20 cellular contexts compared by ENCODE assay signal in genomic region chr20:54716169-54716747, GRCh38.
DNase-seq lines count a peak whose midpoint lies in the region; ATAC-seq, FAIRE-seq and TF ChIP-seq lines count a peak whose summit lies in the region.
"Had no signal": no experiment of that assay in that cellular context is flagged by ENCODE, and none has a peak within 500 bp of the region (broad histone marks: within the 10 kb centered on the region; RNA-seq: fewer than 3 reads in every experiment).

No MANE protein-coding gene starts in this region.

- DNase-seq in DMS 273 (lab: John Stamatoyannopoulos, UW; ENCODE audit: unreplicated experiment) (peak; percentile 71), DMS 273 treated with DMSO at 0.1 percent for 48 hours (lab: John Stamatoyannopoulos, UW) (peak; percentile 45), SK-N-DZ (ENCODE audit: low spot score) (peak; percentile 93), pancreas (peak in 2 of 6 donors; percentile 15 to 49), immature natural killer cell (no peak)
- no peak for DNase-seq in stimulated activated CD4-positive, alpha-beta T cell treated with anti-CD3 and anti-CD28 coated beads, Interleukin-4, amount 100 ng/mL, for 24 hours
- DNase-seq in natural killer cell treated with Interleukin-12 subunit alpha and Interleukin-12 subunit beta and Interleukin-15 and Interleukin-18, amount 100 ng/mL, for 72 hours (ENCODE audit: low spot score) = no peak
- DNase-seq: C1 segment of cervical spinal cord; Calu3; CD4-positive, alpha-beta memory T cell; COR-L47; DMS79; EL; GDM1; H9 had no signal

- H3K4me3 Mint-ChIP-seq in immature natural killer cell = no peak overlapping the region
- no peak overlapping the region for H3K4me3 Mint-ChIP-seq in natural killer cell treated with Interleukin-12 subunit alpha and Interleukin-12 subunit beta and Interleukin-15 and Interleukin-18, amount 100 ng/mL, for 72 hours
- H3K4me3 Mint-ChIP-seq: CD4-positive, alpha-beta memory T cell; GM23338; H9 had no signal

- no peak for FAIRE-seq in pancreas (lab: Jason Lieb, UNC)
- FAIRE-seq: GM12878, GM19239 had no signal

- H3K9me3 ChIP-seq in pancreas = no peaks in the 10 kb centered on the region

- H3K4me1 Mint-ChIP-seq in immature natural killer cell = no peaks in the 10 kb centered on the region
- no peaks in the 10 kb centered on the region for H3K4me1 Mint-ChIP-seq in natural killer cell treated with Interleukin-12 subunit alpha and Interleukin-12 subunit beta and Interleukin-15 and Interleukin-18, amount 100 ng/mL, for 72 hours (ENCODE audit: low read depth in 2 of 2)
- H3K4me1 Mint-ChIP-seq: CD4-positive, alpha-beta memory T cell; GM23338 had no signal

- peak; percentile 66 to 86 (median 73) for ATAC-seq in pancreas
- ATAC-seq in HG02759 (IDR thresholded peaks at IDR 0.05; ENCODE audit: unreplicated experiment) = no peak
- ATAC-seq in natural killer cell treated with Interleukin-12 subunit alpha and Interleukin-12 subunit beta and Interleukin-15 and Interleukin-18, amount 100 ng/mL, for 72 hours = no peak
- ATAC-seq: GM12878, GM23338, HCT116 had no signal

- no peak overlapping the region for H3K4me3 ChIP-seq in pancreas
- H3K4me3 ChIP-seq: GM12878, GM23338 had no signal

- H3K27me3 Mint-ChIP-seq in immature natural killer cell (ENCODE audit: low read depth in 3 of 3) = peaks cover 2 to 3% (median 3%) of the 10 kb centered on the region in 3 donors
- peaks cover 0 to 7% of the 10 kb centered on the region in 2 donors for H3K27me3 Mint-ChIP-seq in natural killer cell treated with Interleukin-12 subunit alpha and Interleukin-12 subunit beta and Interleukin-15 and Interleukin-18, amount 100 ng/mL, for 72 hours

- H3K4me1 ChIP-seq in pancreas = peaks cover 21 to 28% (median 28%) of the 10 kb centered on the region in 3 donors

- peaks cover 0 to 4% (median 1%) of the 10 kb centered on the region in 6 donors for H3K9me3 Mint-ChIP-seq in immature natural killer cell
- H3K9me3 Mint-ChIP-seq in natural killer cell treated with Interleukin-12 subunit alpha and Interleukin-12 subunit beta and Interleukin-15 and Interleukin-18, amount 100 ng/mL, for 72 hours = no peaks in the 10 kb centered on the region
- H3K9me3 Mint-ChIP-seq: CD4-positive, alpha-beta memory T cell; H9 had no signal

- 27 to 31% methylated on average over 5 of the region's 5 CpGs for WGBS in pancreas, 2 donors

- TF ChIP-seq CTCF in pancreas (IDR thresholded peaks at IDR 0.05) = no peak

- H3K36me3 Mint-ChIP-seq in immature natural killer cell = peaks cover 0 to 3% (median 0%) of the 10 kb centered on the region in 3 donors
- H3K36me3 Mint-ChIP-seq in natural killer cell treated with Interleukin-12 subunit alpha and Interleukin-12 subunit beta and Interleukin-15 and Interleukin-18, amount 100 ng/mL, for 72 hours = no peaks in the 10 kb centered on the region
- H3K36me3 Mint-ChIP-seq: CD4-positive, alpha-beta memory T cell had no signal

- H3K27me3 ChIP-seq in pancreas = no peaks in the 10 kb centered on the region

- no peak overlapping the region for H3K27ac Mint-ChIP-seq in immature natural killer cell
- H3K27ac Mint-ChIP-seq in natural killer cell treated with Interleukin-12 subunit alpha and Interleukin-12 subunit beta and Interleukin-15 and Interleukin-18, amount 100 ng/mL, for 72 hours = no peak overlapping the region
- H3K27ac Mint-ChIP-seq: CD4-positive, alpha-beta memory T cell; GM23338; H9 had no signal

- intact Hi-C loops in pancreas (cut with DNase I) = no loop called here

- H3K27ac ChIP-seq in pancreas = peak overlapping the region; percentile 28 to 73 (median 44)

- H3K36me3 ChIP-seq in pancreas = no peaks in the 10 kb centered on the region

Comparison
In these comparisons a context has a peak if more than half of its experiments do, and no peak if none do; other contexts are left out.
1. DNase-seq: peak in DMS 273 (single experiment), DMS 273 treated with DMSO at 0.1 percent for 48 hours (single experiment) and SK-N-DZ (single experiment); none in stimulated activated CD4-positive, alpha-beta T cell treated with anti-CD3 and anti-CD28 coated beads, Interleukin-4, amount 100 ng/mL, for 24 hours (single experiment), immature natural killer cell (0 of 3) and natural killer cell treated with Interleukin-12 subunit alpha and Interleukin-12 subunit beta and Interleukin-15 and Interleukin-18, amount 100 ng/mL, for 72 hours (single experiment).
2. ATAC-seq: peak in pancreas (4 of 4); none in HG02759 (single experiment) and natural killer cell treated with Interleukin-12 subunit alpha and Interleukin-12 subunit beta and Interleukin-15 and Interleukin-18, amount 100 ng/mL, for 72 hours (0 of 2).